Comparison of ENCODE assay signal across 9 cellular contexts in genomic region chr6:43856005-43856765, GRCh38.
A peak's percentile ranks its signal among the peaks of the same experiment; 100 is the strongest.
DNase-seq lines count a peak whose midpoint lies in the region; ATAC-seq, FAIRE-seq and TF ChIP-seq lines count a peak whose summit lies in the region.
"Had no signal": no experiment of that assay in that cellular context is flagged by ENCODE, and none has a peak within 500 bp of the region (broad histone marks: within the 10 kb centered on the region; RNA-seq: fewer than 3 reads in every experiment).

No MANE protein-coding gene starts in this region.

- no peaks in the 10 kb centered on the region for H3K27me3 ChIP-seq in NT2/D1 (ENCODE audit: insufficient read depth, insufficient read length)
- H3K27me3 ChIP-seq in neuronal stem cell (ENCODE audit: control insufficient read depth in 3 of 3, insufficient read depth in 3 of 3, low read depth in 1 of 3, low read length in 3 of 3) = peaks cover 0 to 39% (median 0%) of the 10 kb centered on the region in 3 experiments

- H3K23ac ChIP-seq in neuronal stem cell (ENCODE audit: low read depth, low read length, poor library complexity) = no peak overlapping the region

- H3K9me3 ChIP-seq in NT2/D1 (ENCODE audit: insufficient read depth, low read length) = no peaks in the 10 kb centered on the region
- peaks cover 0 to 1% of the 10 kb centered on the region in 2 donors for H3K9me3 ChIP-seq in neuronal stem cell (replicated peaks in 1 of 2; ENCODE audit: control insufficient read depth in 2 of 2, insufficient read depth in 1 of 2, low read depth in 1 of 2, low read length in 2 of 2)

- ATAC-seq in GM18858 (IDR thresholded peaks at IDR 0.05; ENCODE audit: unreplicated experiment) (no peak), GM19463 (IDR thresholded peaks at IDR 0.05; ENCODE audit: unreplicated experiment) (no peak)

- no CpG with 5 or more reads among the region's 6 CpGs for WGBS in neuronal stem cell (ENCODE audit: extremely low coverage in 2 of 2, insufficient read length in 2 of 2, insufficient replicate concordance in 1 of 2), 2 donors

- H3K14ac ChIP-seq in neuronal stem cell (ENCODE audit: low read length) = no peak overlapping the region

- no peak overlapping the region for H2BK5ac ChIP-seq in neuronal stem cell (ENCODE audit: low read length)

- H3K79me1 ChIP-seq in neuronal stem cell (ENCODE audit: low read depth, low read length) = no peaks in the 10 kb centered on the region

- H4K91ac ChIP-seq in neuronal stem cell (ENCODE audit: low read depth, low read length, poor library complexity) = no peak overlapping the region

- no peak overlapping the region for H3K4ac ChIP-seq in neuronal stem cell (ENCODE audit: low read length)

- H3K4me1 ChIP-seq in NT2/D1 (ENCODE audit: insufficient read depth, insufficient read length) (peaks cover 24% of the 10 kb centered on the region), neuronal stem cell (ENCODE audit: control insufficient read depth in 2 of 2, insufficient read depth in 1 of 2, low read depth in 1 of 2, low read length in 2 of 2) (peaks cover 3 to 27% of the 10 kb centered on the region in 2 donors)

- peak overlapping the region; percentile 20 for H2AK5ac ChIP-seq in neuronal stem cell (ENCODE audit: low read depth, low read length)

- H2BK120ac ChIP-seq in neuronal stem cell (ENCODE audit: low read depth, low read length) = no peak overlapping the region

- H3K4me3 ChIP-seq in NT2/D1 (ENCODE audit: insufficient read length, low read depth) (no peak overlapping the region), epithelial cell of proximal tubule (ENCODE audit: low read depth, low read length) (no peak overlapping the region), neuronal stem cell (ENCODE audit: low read length in 2 of 2) (no peak overlapping the region)

- DNase-seq in ELR (ENCODE audit: low read depth) = peak; percentile 47
- no peak for DNase-seq in NT2/D1 (ENCODE audit: low read depth, low spot score)
- DNase-seq in epithelial cell of proximal tubule (ENCODE audit: low read depth) = no peak
- DNase-seq in neuronal stem cell (ENCODE audit: low spot score) = no peak
- DNase-seq in GM12892 (ENCODE audit: insufficient read length) = no peak
- DNase-seq in hippocampal formation (lab: John Stamatoyannopoulos, UW) = no peak
- DNase-seq: Kasumi-1 had no signal

- no peak for TF ChIP-seq POLR2A in GM12892 (IDR thresholded peaks at IDR 0.05; ENCODE audit: low read depth, low read length)

- H2BK12ac ChIP-seq in neuronal stem cell (ENCODE audit: low read length) = peak overlapping the region; percentile 63

- no peaks in the 10 kb centered on the region for H3K36me3 ChIP-seq in NT2/D1 (ENCODE audit: insufficient read depth, insufficient read length, low read length)
- H3K36me3 ChIP-seq in neuronal stem cell (replicated peaks in 1 of 2; ENCODE audit: control insufficient read depth in 2 of 2, insufficient read depth in 2 of 2, low read length in 2 of 2) = no peaks in the 10 kb centered on the region

- no peak overlapping the region for H2AFZ ChIP-seq in neuronal stem cell (ENCODE audit: low read length)

- no peak overlapping the region for H3K27ac ChIP-seq in neuronal stem cell (replicated peaks; ENCODE audit: low read length)

- no peak for FAIRE-seq in GM12892 (lab: Jason Lieb, UNC)

- peak; percentile 56 for TF ChIP-seq CTCF in epithelial cell of proximal tubule (conservative IDR thresholded peaks at IDR 0.05; ENCODE audit: low read depth, low read length)

- H3K9ac ChIP-seq in NT2/D1 (ENCODE audit: insufficient read length, low read depth) (peak overlapping the region; percentile 17), neuronal stem cell (ENCODE audit: low read depth, low read length, poor library complexity) (no peak overlapping the region)

- H3K4me2 ChIP-seq in neuronal stem cell (ENCODE audit: insufficient read depth, low read length, poor library complexity, severe bottlenecking) = no peak overlapping the region

- H3K18ac ChIP-seq in neuronal stem cell (ENCODE audit: low read length) = peak overlapping the region; percentile 58

- peak overlapping the region; percentile 40 for H2BK15ac ChIP-seq in neuronal stem cell (ENCODE audit: low read length)

- H4K8ac ChIP-seq in neuronal stem cell (ENCODE audit: low read depth, low read length) = no peak overlapping the region
